6 cellular contexts compared by ENCODE assay signal in the genomic region with DNA sequence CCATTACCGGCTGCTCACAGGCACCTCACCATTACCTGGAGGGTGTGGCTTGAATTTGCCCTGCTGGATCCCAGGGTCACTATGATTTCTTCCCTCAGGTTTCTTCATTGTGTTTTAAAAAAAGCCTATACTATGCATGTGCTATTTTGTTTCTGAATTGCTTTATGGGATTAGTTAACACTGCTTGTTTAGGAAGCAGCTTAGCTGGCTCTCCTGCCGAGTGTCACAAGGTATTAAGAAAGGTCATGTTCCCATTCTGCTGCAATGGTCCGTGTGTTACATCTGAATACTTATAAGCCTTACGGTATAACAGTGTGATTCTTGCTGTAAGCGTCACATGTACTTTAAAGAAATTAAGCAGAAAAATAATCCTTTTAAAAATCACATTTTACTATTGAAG.
"Had no signal": no experiment of that assay in that cellular context is flagged by ENCODE, and none has a peak within 500 bp of the region (broad histone marks: within the 10 kb centered on the region; RNA-seq: fewer than 3 reads in every experiment).

No MANE protein-coding gene starts in this region.

- H3K4me3 ChIP-seq: HAP-1 had no signal

- H3K4me1 ChIP-seq: HAP-1 had no signal

- DNase-seq: GOT3, H7, HFFc6 had no signal

- H3K27ac Mint-ChIP-seq: HFFc6, IgD-negative memory B cell had no signal

- H3K36me3 Mint-ChIP-seq: IgD-negative memory B cell had no signal

- H3K9me3 ChIP-seq: HAP-1 had no signal

- H3K4me3 Mint-ChIP-seq: HFFc6, IgD-negative memory B cell had no signal

- H3K27ac ChIP-seq: HL-60 had no signal

- H3K4me1 Mint-ChIP-seq: IgD-negative memory B cell had no signal

- H3K36me3 ChIP-seq: HAP-1 had no signal
